In genomic region chr15:70427120-70427519, GRCh38 we compare ENCODE assay signal across 1 cellular context.
TF ChIP-seq lines count a peak whose summit lies in the region.

No MANE protein-coding gene starts in this region.

TF ChIP-seq in HepG2, 621 proteins besides CTCF, POLR2A, EP300 and RAD21:
- no peak for TF ChIP-seq NBN (conservative IDR thresholded peaks at IDR 0.05)
- no peak for TF ChIP-seq AGO1 (IDR thresholded peaks at IDR 0.05; ENCODE audit: low read depth, low read length, poor library complexity, severe bottlenecking)
- no peak for TF ChIP-seq ATAD3A (CRISPR knock-in tag; IDR thresholded peaks at IDR 0.05)
- TF ChIP-seq RERE (CRISPR knock-in tag; IDR thresholded peaks at IDR 0.05; ENCODE audit: low read depth), result no peak
- no peak for TF ChIP-seq JUND (CRISPR knock-in tag; IDR thresholded peaks at IDR 0.05)
- no peak for TF ChIP-seq HIC2 (CRISPR knock-in tag; IDR thresholded peaks at IDR 0.05; ENCODE audit: low read depth)
- no peak for TF ChIP-seq MYPOP (CRISPR knock-in tag; IDR thresholded peaks at IDR 0.05)
- TF ChIP-seq ZNF740 (CRISPR knock-in tag; IDR thresholded peaks at IDR 0.05), result no peak
- TF ChIP-seq NR2F2 (IDR thresholded peaks at IDR 0.05; ENCODE audit: borderline replicate concordance, low read depth), result no peak
- TF ChIP-seq TFDP1 (CRISPR knock-in tag; IDR thresholded peaks at IDR 0.05; ENCODE audit: borderline replicate concordance), result no peak
- TF ChIP-seq MXI1 (IDR thresholded peaks at IDR 0.05; ENCODE audit: borderline replicate concordance, low read depth, low read length), result no peak
- no peak for TF ChIP-seq SSRP1 (CRISPR knock-in tag; IDR thresholded peaks at IDR 0.05)
- no peak for TF ChIP-seq TBL1XR1 (IDR thresholded peaks at IDR 0.05; ENCODE audit: borderline replicate concordance, low read length, partially characterized antibody)
- TF ChIP-seq KLF6 (CRISPR knock-in tag; IDR thresholded peaks at IDR 0.05), result no peak
- no peak for TF ChIP-seq ZNF720 (CRISPR knock-in tag; IDR thresholded peaks at IDR 0.05)
- TF ChIP-seq KDM5B (CRISPR knock-in tag; IDR thresholded peaks at IDR 0.05; ENCODE audit: borderline replicate concordance), result no peak
- TF ChIP-seq ZNF207 (IDR thresholded peaks at IDR 0.05; ENCODE audit: borderline replicate concordance), result no peak
